ENCODE assay signal across 2 cellular contexts in genomic region chr3:69008980-69009379, GRCh38.
A peak's percentile ranks its signal among the peaks of the same experiment; 100 is the strongest.
TF ChIP-seq lines count a peak whose summit lies in the region.

No MANE protein-coding gene starts in this region.

TF ChIP-seq in WTC11, 78 proteins besides CTCF, POLR2A, EP300 and RAD21 (continues in another document):
- TF ChIP-seq PRDM15 (CRISPR knock-in tag; IDR thresholded peaks at IDR 0.05): no peak
- no peak for TF ChIP-seq SOX15 (CRISPR knock-in tag; IDR thresholded peaks at IDR 0.05)
- no peak for TF ChIP-seq ZBTB21 (CRISPR knock-in tag; IDR thresholded peaks at IDR 0.05; ENCODE audit: borderline replicate concordance)
- TF ChIP-seq, protein P1, sequence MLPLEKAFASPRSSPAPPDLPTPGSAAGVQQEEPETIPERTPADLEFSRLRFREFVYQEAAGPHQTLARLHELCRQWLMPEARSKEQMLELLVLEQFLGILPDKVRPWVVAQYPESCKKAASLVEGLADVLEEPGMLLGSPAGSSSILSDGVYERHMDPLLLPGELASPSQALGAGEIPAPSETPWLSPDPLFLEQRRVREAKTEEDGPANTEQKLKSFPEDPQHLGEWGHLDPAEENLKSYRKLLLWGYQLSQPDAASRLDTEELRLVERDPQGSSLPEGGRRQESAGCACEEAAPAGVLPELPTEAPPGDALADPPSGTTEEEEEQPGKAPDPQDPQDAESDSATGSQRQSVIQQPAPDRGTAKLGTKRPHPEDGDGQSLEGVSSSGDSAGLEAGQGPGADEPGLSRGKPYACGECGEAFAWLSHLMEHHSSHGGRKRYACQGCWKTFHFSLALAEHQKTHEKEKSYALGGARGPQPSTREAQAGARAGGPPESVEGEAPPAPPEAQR (CRISPR knock-in tag; IDR thresholded peaks at IDR 0.05): peak; percentile 82; the same call in 1 of the 2 replicates
- no peak for TF ChIP-seq ATF6 (CRISPR knock-in tag; IDR thresholded peaks at IDR 0.05)
- TF ChIP-seq ERG (CRISPR knock-in tag; IDR thresholded peaks at IDR 0.05): no peak
- no peak for TF ChIP-seq HMGXB4 (CRISPR knock-in tag; IDR thresholded peaks at IDR 0.05)
- no peak for TF ChIP-seq ZNF423 (CRISPR knock-in tag; IDR thresholded peaks at IDR 0.05)
- TF ChIP-seq GRHL2 (CRISPR knock-in tag; IDR thresholded peaks at IDR 0.05; ENCODE audit: insufficient replicate concordance, severe bottlenecking): no peak
- TF ChIP-seq NFE2L1 (CRISPR knock-in tag; IDR thresholded peaks at IDR 0.05): no peak
- TF ChIP-seq, protein P2, sequence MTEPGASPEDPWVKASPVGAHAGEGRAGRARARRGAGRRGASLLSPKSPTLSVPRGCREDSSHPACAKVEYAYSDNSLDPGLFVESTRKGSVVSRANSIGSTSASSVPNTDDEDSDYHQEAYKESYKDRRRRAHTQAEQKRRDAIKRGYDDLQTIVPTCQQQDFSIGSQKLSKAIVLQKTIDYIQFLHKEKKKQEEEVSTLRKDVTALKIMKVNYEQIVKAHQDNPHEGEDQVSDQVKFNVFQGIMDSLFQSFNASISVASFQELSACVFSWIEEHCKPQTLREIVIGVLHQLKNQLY (CRISPR knock-in tag; IDR thresholded peaks at IDR 0.05): no peak
- no peak for TF ChIP-seq ZNF317 (CRISPR knock-in tag; IDR thresholded peaks at IDR 0.05; ENCODE audit: borderline replicate concordance, low read depth)
- TF ChIP-seq ESRRA (CRISPR knock-in tag; IDR thresholded peaks at IDR 0.05; ENCODE audit: borderline replicate concordance): no peak
- TF ChIP-seq SMAD4 (CRISPR knock-in tag; IDR thresholded peaks at IDR 0.05): no peak

TF ChIP-seq in SK-N-SH treated with all-trans-retinoic acid at 6 μM for 48 hours, 23 proteins besides CTCF, POLR2A, EP300 and RAD21 (continued from another document):
- TF ChIP-seq, protein P3, sequence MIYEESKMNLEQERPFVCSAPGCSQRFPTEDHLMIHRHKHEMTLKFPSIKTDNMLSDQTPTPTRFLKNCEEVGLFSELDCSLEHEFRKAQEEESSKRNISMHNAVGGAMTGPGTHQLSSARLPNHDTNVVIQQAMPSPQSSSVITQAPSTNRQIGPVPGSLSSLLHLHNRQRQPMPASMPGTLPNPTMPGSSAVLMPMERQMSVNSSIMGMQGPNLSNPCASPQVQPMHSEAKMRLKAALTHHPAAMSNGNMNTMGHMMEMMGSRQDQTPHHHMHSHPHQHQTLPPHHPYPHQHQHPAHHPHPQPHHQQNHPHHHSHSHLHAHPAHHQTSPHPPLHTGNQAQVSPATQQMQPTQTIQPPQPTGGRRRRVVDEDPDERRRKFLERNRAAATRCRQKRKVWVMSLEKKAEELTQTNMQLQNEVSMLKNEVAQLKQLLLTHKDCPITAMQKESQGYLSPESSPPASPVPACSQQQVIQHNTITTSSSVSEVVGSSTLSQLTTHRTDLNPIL (CRISPR knock-in tag; IDR thresholded peaks at IDR 0.05; ENCODE audit: low read depth): no peak
- TF ChIP-seq PPARA (CRISPR knock-in tag; IDR thresholded peaks at IDR 0.05; ENCODE audit: borderline replicate concordance) (no peak), ZNF8 (CRISPR knock-in tag; IDR thresholded peaks at IDR 0.05) (no peak), ISL1 (CRISPR knock-in tag; IDR thresholded peaks at IDR 0.05) (no peak), GLIS3 (CRISPR knock-in tag; IDR thresholded peaks at IDR 0.05) (no peak), ZFP3 (CRISPR knock-in tag; IDR thresholded peaks at IDR 0.05) (no peak), SNAI2 (CRISPR knock-in tag; IDR thresholded peaks at IDR 0.05) (no peak), POU6F1 (CRISPR knock-in tag; IDR thresholded peaks at IDR 0.05; ENCODE audit: borderline replicate concordance, low read depth) (no peak), ARNTL (CRISPR knock-in tag; IDR thresholded peaks at IDR 0.05; ENCODE audit: borderline replicate concordance, low read depth) (no peak), OSR1 (CRISPR knock-in tag; IDR thresholded peaks at IDR 0.05) (no peak), BACH2 (CRISPR knock-in tag; IDR thresholded peaks at IDR 0.05; ENCODE audit: borderline replicate concordance) (no peak), ESRRG (CRISPR knock-in tag; IDR thresholded peaks at IDR 0.05) (no peak), TOX (CRISPR knock-in tag; IDR thresholded peaks at IDR 0.05; ENCODE audit: borderline replicate concordance) (no peak), RARB (CRISPR knock-in tag; IDR thresholded peaks at IDR 0.05) (no peak), TCF4 (CRISPR knock-in tag; IDR thresholded peaks at IDR 0.05; ENCODE audit: borderline replicate concordance) (no peak)
